1 cellular context compared by ENCODE assay signal in the genomic region with DNA sequence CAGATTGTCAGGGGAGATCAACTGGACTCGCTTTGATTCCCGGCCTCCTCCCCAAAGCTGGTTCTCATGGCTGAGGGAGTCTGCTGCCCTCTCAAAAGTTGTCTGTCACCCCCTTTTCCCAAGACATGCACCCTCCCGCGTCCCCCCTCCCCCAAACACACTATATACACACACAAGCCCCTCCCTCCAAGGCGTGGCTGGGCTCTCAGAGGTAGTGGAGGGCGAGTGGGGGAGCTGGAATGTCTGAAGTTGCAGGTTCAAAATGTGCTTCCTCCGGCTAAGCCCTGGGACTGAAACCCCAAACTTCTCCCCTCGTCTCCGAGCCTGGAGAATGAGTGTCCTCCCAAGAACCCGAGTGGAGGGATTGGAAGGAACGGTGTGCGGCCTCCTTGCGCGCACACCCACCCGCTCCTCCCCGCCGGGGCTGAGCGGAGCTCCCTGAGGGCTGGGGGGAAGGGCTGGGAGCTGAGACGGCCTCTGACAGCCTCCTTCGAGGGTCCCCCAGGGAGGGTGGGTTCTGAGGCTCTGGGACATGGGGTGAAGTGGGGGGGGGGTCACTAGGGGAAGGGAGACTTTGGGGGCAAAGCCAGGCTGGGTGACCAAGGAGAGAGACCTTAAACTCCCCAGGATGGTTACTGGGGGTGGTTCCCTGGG.
TF ChIP-seq lines count a peak whose summit lies in the region.

No MANE protein-coding gene starts in this region.

TF ChIP-seq in HEK293, 187 proteins besides CTCF, POLR2A, EP300 and RAD21:
- TF ChIP-seq, protein P1, sequence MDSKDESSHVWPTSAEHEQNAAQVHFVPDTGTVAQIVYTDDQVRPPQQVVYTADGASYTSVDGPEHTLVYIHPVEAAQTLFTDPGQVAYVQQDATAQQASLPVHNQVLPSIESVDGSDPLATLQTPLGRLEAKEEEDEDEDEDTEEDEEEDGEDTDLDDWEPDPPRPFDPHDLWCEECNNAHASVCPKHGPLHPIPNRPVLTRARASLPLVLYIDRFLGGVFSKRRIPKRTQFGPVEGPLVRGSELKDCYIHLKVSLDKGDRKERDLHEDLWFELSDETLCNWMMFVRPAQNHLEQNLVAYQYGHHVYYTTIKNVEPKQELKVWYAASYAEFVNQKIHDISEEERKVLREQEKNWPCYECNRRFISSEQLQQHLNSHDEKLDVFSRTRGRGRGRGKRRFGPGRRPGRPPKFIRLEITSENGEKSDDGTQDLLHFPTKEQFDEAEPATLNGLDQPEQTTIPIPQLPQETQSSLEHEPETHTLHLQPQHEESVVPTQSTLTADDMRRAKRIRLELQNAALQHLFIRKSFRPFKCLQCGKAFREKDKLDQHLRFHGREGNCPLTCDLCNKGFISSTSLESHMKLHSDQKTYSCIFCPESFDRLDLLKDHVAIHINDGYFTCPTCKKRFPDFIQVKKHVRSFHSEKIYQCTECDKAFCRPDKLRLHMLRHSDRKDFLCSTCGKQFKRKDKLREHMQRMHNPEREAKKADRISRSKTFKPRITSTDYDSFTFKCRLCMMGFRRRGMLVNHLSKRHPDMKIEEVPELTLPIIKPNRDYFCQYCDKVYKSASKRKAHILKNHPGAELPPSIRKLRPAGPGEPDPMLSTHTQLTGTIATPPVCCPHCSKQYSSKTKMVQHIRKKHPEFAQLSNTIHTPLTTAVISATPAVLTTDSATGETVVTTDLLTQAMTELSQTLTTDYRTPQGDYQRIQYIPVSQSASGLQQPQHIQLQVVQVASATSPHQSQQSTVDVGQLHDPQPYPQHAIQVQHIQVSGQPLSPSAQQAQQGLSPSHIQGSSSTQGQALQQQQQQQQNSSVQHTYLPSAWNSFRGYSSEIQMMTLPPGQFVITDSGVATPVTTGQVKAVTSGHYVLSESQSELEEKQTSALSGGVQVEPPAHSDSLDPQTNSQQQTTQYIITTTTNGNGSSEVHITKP (tag by site-specific recombination; IDR thresholded peaks at IDR 0.05), result 0 out of 2 replicates have a peak, but pooled peaks have one; percentile 19
- TF ChIP-seq, protein P2, sequence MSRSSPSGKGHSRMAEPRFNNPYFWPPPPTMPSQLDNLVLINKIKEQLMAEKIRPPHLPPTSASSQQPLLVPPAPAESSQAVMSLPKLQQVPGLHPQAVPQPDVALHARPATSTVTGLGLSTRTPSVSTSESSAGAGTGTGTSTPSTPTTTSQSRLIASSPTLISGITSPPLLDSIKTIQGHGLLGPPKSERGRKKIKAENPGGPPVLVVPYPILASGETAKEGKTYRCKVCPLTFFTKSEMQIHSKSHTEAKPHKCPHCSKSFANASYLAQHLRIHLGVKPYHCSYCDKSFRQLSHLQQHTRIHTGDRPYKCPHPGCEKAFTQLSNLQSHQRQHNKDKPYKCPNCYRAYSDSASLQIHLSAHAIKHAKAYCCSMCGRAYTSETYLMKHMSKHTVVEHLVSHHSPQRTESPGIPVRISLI (tag by site-specific recombination; IDR thresholded peaks at IDR 0.05), result no peak
- no peak for TF ChIP-seq SCRT2 (tag by site-specific recombination; IDR thresholded peaks at IDR 0.05)
